In genomic region chr2:155218945-155219344, GRCh38 we compare ENCODE assay signal across 19 cellular contexts.
A peak's percentile ranks its signal among the peaks of the same experiment; 100 is the strongest.
DNase-seq lines count a peak whose midpoint lies in the region; ATAC-seq lines count a peak whose summit lies in the region.
"Had no signal": no experiment of that assay in that cellular context is flagged by ENCODE, and none has a peak within 500 bp of the region (broad histone marks: within the 10 kb centered on the region; RNA-seq: fewer than 3 reads in every experiment).

No MANE protein-coding gene starts in this region.

- H3K9ac ChIP-seq in GM23248: no peak overlapping the region

- H3K4me1 ChIP-seq in effector memory CD4-positive, alpha-beta T cell (ENCODE audit: control insufficient read depth, insufficient read depth, low read length, poor library complexity, severe bottlenecking): no peaks in the 10 kb centered on the region
- no peaks in the 10 kb centered on the region for H3K4me1 ChIP-seq in GM23248 (ENCODE audit: insufficient read depth)
- H3K4me1 ChIP-seq: breast epithelium, lower lobe of right lung had no signal

- H3F3A ChIP-seq in GM23248 (ENCODE audit: insufficient read depth): no peaks in the 10 kb centered on the region

- H3K4me2 ChIP-seq in GM23248 (ENCODE audit: unreplicated experiment): no peak overlapping the region

- H3K27ac ChIP-seq in effector memory CD4-positive, alpha-beta T cell (ENCODE audit: insufficient read depth, low read length, poor library complexity, severe bottlenecking): no peak overlapping the region
- H3K27ac ChIP-seq in GM23248: no peak overlapping the region
- H3K27ac ChIP-seq: breast epithelium, lower lobe of right lung had no signal

- H3K36me3 ChIP-seq in effector memory CD4-positive, alpha-beta T cell (ENCODE audit: control insufficient read depth, insufficient read depth, low read length): no peaks in the 10 kb centered on the region
- H3K36me3 ChIP-seq in GM23248 (ENCODE audit: low read depth): no peaks in the 10 kb centered on the region
- H3K36me3 ChIP-seq: breast epithelium, lower lobe of right lung had no signal

- no peaks in the 10 kb centered on the region for H4K20me1 ChIP-seq in GM23248 (ENCODE audit: insufficient read depth)

- no peak overlapping the region for H3K4me3 ChIP-seq in effector memory CD4-positive, alpha-beta T cell (ENCODE audit: insufficient read depth, low read depth, low read length, poor library complexity, severe bottlenecking)
- H3K4me3 ChIP-seq in GM23248: no peak overlapping the region
- H3K4me3 ChIP-seq: breast epithelium, lower lobe of right lung had no signal

- DNase-seq in NCI-H510A treated with DMSO at 0.1 percent for 48 hours (lab: John Stamatoyannopoulos, UW) (no peak), A172 (ENCODE audit: low spot score) (no peak), GM23248 (no peak)
- no peak for DNase-seq in effector memory CD4-positive, alpha-beta T cell
- DNase-seq: activated CD4-positive, alpha-beta T cell treated with anti-CD3 and anti-CD28 coated beads for 1 hour; activated naive CD8-positive, alpha-beta T cell treated with anti-CD3 and anti-CD28 coated beads for 36 hours; COR-L47; GDM1; lower lobe of right lung; natural killer cell; NCI-H2029 treated with DMSO at 0.1 percent for 48 hours; NCI-H82; substantia nigra; T-helper 2 cell had no signal

- H3K9me3 ChIP-seq in effector memory CD4-positive, alpha-beta T cell (ENCODE audit: control insufficient read depth, low read length): no peaks in the 10 kb centered on the region
- no peaks in the 10 kb centered on the region for H3K9me3 ChIP-seq in GM23248 (ENCODE audit: low read depth)
- H3K9me3 ChIP-seq: breast epithelium, lower lobe of right lung had no signal

- no peaks in the 10 kb centered on the region for H3K9me2 ChIP-seq in GM23248 (ENCODE audit: insufficient read depth)

- H3K27me3 ChIP-seq in effector memory CD4-positive, alpha-beta T cell (replicated peaks; ENCODE audit: control insufficient read depth, insufficient read depth, low read length, poor library complexity, severe bottlenecking): no peaks in the 10 kb centered on the region
- H3K27me3 ChIP-seq in GM23248 (replicated peaks; ENCODE audit: insufficient read depth): no peaks in the 10 kb centered on the region
- H3K27me3 ChIP-seq: breast epithelium had no signal

- in situ Hi-C loops in GM23248 (cut with MboI): no loop called here

- H2AFZ ChIP-seq in GM23248: no peak overlapping the region

- ATAC-seq in GM18517 (IDR thresholded peaks at IDR 0.05; ENCODE audit: unreplicated experiment) (peak; percentile 82), GM21360 (IDR thresholded peaks at IDR 0.05; ENCODE audit: unreplicated experiment) (peak; percentile 64), HG02798 (IDR thresholded peaks at IDR 0.05; ENCODE audit: poor library complexity, unreplicated experiment) (peak; percentile 74), HG03521 (IDR thresholded peaks at IDR 0.05; ENCODE audit: unreplicated experiment) (peak; percentile 49)
- ATAC-seq: lower lobe of right lung, natural killer cell had no signal

- no peaks in the 10 kb centered on the region for H3K79me2 ChIP-seq in GM23248 (ENCODE audit: insufficient read depth)
